14 cellular contexts compared by ENCODE assay signal in genomic region chr4:147547314-147548056, GRCh38.
DNase-seq lines count a peak whose midpoint lies in the region; ATAC-seq, FAIRE-seq and TF ChIP-seq lines count a peak whose summit lies in the region.
"Had no signal": no experiment of that assay in that cellular context is flagged by ENCODE, and none has a peak within 500 bp of the region (broad histone marks: within the 10 kb centered on the region; RNA-seq: fewer than 3 reads in every experiment).

No MANE protein-coding gene starts in this region.

- no peak for FAIRE-seq in urothelium cell line (lab: Jason Lieb, UNC)

- no peak for TF ChIP-seq POLR2A in testis (IDR thresholded peaks at IDR 0.05)
- TF ChIP-seq POLR2A in esophagus muscularis mucosa (IDR thresholded peaks at IDR 0.05; ENCODE audit: low read depth), result no peak

- intact Hi-C loops in activated naive CD4-positive, alpha-beta T cell treated with anti-CD3 and anti-CD28 coated beads for 36 hours (cut with micrococcal nuclease), result no loop called here
- intact Hi-C loops in testis (cut with DNase I; ENCODE audit: low total_unique reads), result no loop called here
- intact Hi-C loops in esophagus muscularis mucosa (cut with DNase I), result no loop called here

- H3K27me3 ChIP-seq in testis (no peaks in the 10 kb centered on the region), esophagus muscularis mucosa (no peaks in the 10 kb centered on the region)
- H3K27me3 ChIP-seq: tibial nerve had no signal

- no peak for TF ChIP-seq EP300 in esophagus muscularis mucosa (IDR thresholded peaks at IDR 0.05)

- DNase-seq in activated naive CD4-positive, alpha-beta T cell treated with anti-CD3 and anti-CD28 coated beads, Interleukin-2, amount 50 U/mL, for 72 hours (ENCODE audit: low spot score in 2 of 2), result no peak
- DNase-seq in activated naive CD4-positive, alpha-beta T cell treated with anti-CD3 and anti-CD28 coated beads for 36 hours, result no peak
- DNase-seq in epithelial cell of proximal tubule (ENCODE audit: low read depth) (peak; percentile 25), urothelium cell line (ENCODE audit: low spot score) (peak; percentile 61), testis (no peak), esophagus muscularis mucosa (ENCODE audit: extremely low spot score) (no peak)
- DNase-seq in activated naive CD4-positive, alpha-beta T cell treated with Interleukin-2 at 50 U/mL for 16 hours, result no peak
- DNase-seq: activated CD8-positive, alpha-beta T cell treated with anti-CD3 and anti-CD28 coated beads, Interleukin-2, amount 10 ng/mL, durations not matched to agents 7 days and 5 days; hypothalamus; NCI-H2171 treated with DMSO at 0.1 percent for 48 hours; stimulated activated CD4-positive, alpha-beta T cell treated with anti-CD3 and anti-CD28 coated beads, Interleukin-1b, Interleukin-23, amount 100 ng/mL, for 48 hours had no signal

- H3K27ac Mint-ChIP-seq in activated naive CD4-positive, alpha-beta T cell treated with anti-CD3 and anti-CD28 coated beads, Interleukin-2, amount 50 U/mL, for 72 hours, result no peak overlapping the region
- H3K27ac Mint-ChIP-seq in activated naive CD4-positive, alpha-beta T cell treated with anti-CD3 and anti-CD28 coated beads for 36 hours, result no peak overlapping the region
- H3K27ac Mint-ChIP-seq: activated CD8-positive, alpha-beta T cell treated with anti-CD3 and anti-CD28 coated beads, Interleukin-2, amount 10 ng/mL, durations not matched to agents 7 days and 5 days had no signal

- H3K27me3 Mint-ChIP-seq in activated naive CD4-positive, alpha-beta T cell treated with anti-CD3 and anti-CD28 coated beads for 36 hours (ENCODE audit: low read depth), result peaks cover 3% of the 10 kb centered on the region

- H3K4me3 ChIP-seq in epithelial cell of proximal tubule (ENCODE audit: low read depth, low read length) (no peak overlapping the region), testis (no peak overlapping the region), esophagus muscularis mucosa (no peak overlapping the region)
- H3K4me3 ChIP-seq: tibial nerve had no signal

- H3K27ac ChIP-seq in testis, result peak overlapping the region in 1 of 2 donors; percentile 8
- no peak overlapping the region for H3K27ac ChIP-seq in esophagus muscularis mucosa (replicated peaks in 1 of 4)
- H3K27ac ChIP-seq: tibial nerve had no signal

- H3K4me1 ChIP-seq in testis, result no peaks in the 10 kb centered on the region
- H3K4me1 ChIP-seq in esophagus muscularis mucosa, result no peaks in the 10 kb centered on the region

- H3K4me3 Mint-ChIP-seq in activated naive CD4-positive, alpha-beta T cell treated with anti-CD3 and anti-CD28 coated beads for 36 hours, result no peak overlapping the region
- H3K4me3 Mint-ChIP-seq: activated CD8-positive, alpha-beta T cell treated with anti-CD3 and anti-CD28 coated beads, Interleukin-2, amount 10 ng/mL, durations not matched to agents 7 days and 5 days; central memory CD8-positive, alpha-beta T cell had no signal

- TF ChIP-seq CTCF in epithelial cell of proximal tubule (conservative IDR thresholded peaks at IDR 0.05; ENCODE audit: low read depth, low read length) (no peak), testis (IDR thresholded peaks at IDR 0.05) (no peak), esophagus muscularis mucosa (IDR thresholded peaks at IDR 0.05) (no peak)

- no peaks in the 10 kb centered on the region for H3K36me3 ChIP-seq in testis (ENCODE audit: low read depth, missing control alignments)
- peaks cover 0 to 14% (median 0%) of the 10 kb centered on the region in 4 donors for H3K36me3 ChIP-seq in esophagus muscularis mucosa
- H3K36me3 ChIP-seq: tibial nerve had no signal

- H3K9me3 Mint-ChIP-seq in activated naive CD4-positive, alpha-beta T cell treated with anti-CD3 and anti-CD28 coated beads, Interleukin-2, amount 50 U/mL, for 72 hours, result peaks cover 8% of the 10 kb centered on the region in 2 donors
- H3K9me3 Mint-ChIP-seq in activated naive CD4-positive, alpha-beta T cell treated with anti-CD3 and anti-CD28 coated beads for 36 hours, result peaks cover 10% of the 10 kb centered on the region
- H3K9me3 Mint-ChIP-seq: central memory CD8-positive, alpha-beta T cell had no signal

- H3K9me3 ChIP-seq in testis (no peaks in the 10 kb centered on the region), esophagus muscularis mucosa (no peaks in the 10 kb centered on the region)

- ATAC-seq in activated naive CD4-positive, alpha-beta T cell treated with anti-CD3 and anti-CD28 coated beads, Interleukin-2, amount 50 U/mL, for 72 hours, result peak; percentile 22 to 87
- peak; percentile 39 for ATAC-seq in HG03439 (IDR thresholded peaks at IDR 0.05; ENCODE audit: unreplicated experiment)
- ATAC-seq: activated CD8-positive, alpha-beta T cell treated with anti-CD3 and anti-CD28 coated beads, Interleukin-2, amount 10 ng/mL, durations not matched to agents 7 days and 5 days had no signal

- CTCF ChIA-PET in activated naive CD4-positive, alpha-beta T cell treated with anti-CD3 and anti-CD28 coated beads for 36 hours (lab: Charles Lee), result interaction anchor here (1.0 kb wide), 1 partner anchor 117 kb away, joined by 3 read pairs; no protein-coding TSS in a partner anchor

- H3K36me3 Mint-ChIP-seq in activated naive CD4-positive, alpha-beta T cell treated with anti-CD3 and anti-CD28 coated beads, Interleukin-2, amount 50 U/mL, for 72 hours, result peaks cover 7 to 13% of the 10 kb centered on the region in 2 donors
- H3K36me3 Mint-ChIP-seq in activated naive CD4-positive, alpha-beta T cell treated with anti-CD3 and anti-CD28 coated beads for 36 hours (ENCODE audit: low read depth), result no peaks in the 10 kb centered on the region

- peaks cover 1% of the 10 kb centered on the region for H3K4me1 Mint-ChIP-seq in activated naive CD4-positive, alpha-beta T cell treated with anti-CD3 and anti-CD28 coated beads for 36 hours (ENCODE audit: low read depth)

- WGBS in testis, 2 donors, result 69 to 79% methylated on average over 4 of the region's 4 CpGs
- 94% methylated on average over 4 of the region's 4 CpGs for WGBS in esophagus muscularis mucosa

Comparison
In these comparisons a context has a peak if more than half of its experiments do, and no peak if none do; other contexts are left out.
1. DNase-seq: peak in epithelial cell of proximal tubule (single experiment) and urothelium cell line (single experiment); none in activated naive CD4-positive, alpha-beta T cell treated with anti-CD3 and anti-CD28 coated beads, Interleukin-2, amount 50 U/mL, for 72 hours (0 of 2), activated naive CD4-positive, alpha-beta T cell treated with anti-CD3 and anti-CD28 coated beads for 36 hours (single experiment), testis (single experiment), esophagus muscularis mucosa (single experiment) and activated naive CD4-positive, alpha-beta T cell treated with Interleukin-2 at 50 U/mL for 16 hours (single experiment).